Comparison of ENCODE assay signal across 8 cellular contexts in the genomic region with DNA sequence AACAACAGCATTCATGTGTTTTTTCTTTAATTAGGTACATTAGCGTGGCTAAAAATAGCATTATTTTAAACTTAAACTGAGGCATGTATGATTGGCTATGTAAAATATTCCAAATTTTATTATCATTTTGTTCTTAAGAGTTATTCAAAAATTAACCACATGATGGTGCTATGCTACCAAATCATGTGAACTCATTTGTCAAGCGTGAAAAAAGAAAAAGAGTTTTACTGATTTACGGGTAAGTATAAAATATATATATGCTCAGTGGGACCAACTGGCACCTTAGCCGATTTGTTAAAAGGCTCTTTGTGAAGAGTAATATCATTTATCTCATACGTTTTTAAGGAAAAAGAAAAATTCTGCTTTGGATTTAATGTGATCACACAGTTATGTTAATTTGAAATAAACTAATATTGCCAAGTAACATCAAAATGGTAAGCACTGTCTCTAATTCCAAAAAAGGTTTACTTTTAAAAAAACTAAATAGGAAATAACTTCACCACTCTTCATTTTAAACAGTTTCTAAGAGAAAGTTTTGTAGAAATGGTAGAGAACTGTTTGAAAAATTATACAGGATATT.
A peak's percentile ranks its signal among the peaks of the same experiment; 100 is the strongest.
DNase-seq lines count a peak whose midpoint lies in the region; ATAC-seq and TF ChIP-seq lines count a peak whose summit lies in the region.

No MANE protein-coding gene starts in this region.

- H3K36me3 ChIP-seq in spleen (no peaks in the 10 kb centered on the region), upper lobe of left lung (no peaks in the 10 kb centered on the region)

- no peak overlapping the region for H3K4me3 Mint-ChIP-seq in activated T-helper 17 cell treated with anti-CD3 and anti-CD28 coated beads, Interleukin-2, amount 50 U/mL, for 72 hours

- H3K9me3 ChIP-seq in spleen (no peaks in the 10 kb centered on the region), upper lobe of left lung (no peaks in the 10 kb centered on the region)

- 23 to 35% (median 27%) methylated on average over 5 of the region's 5 CpGs for WGBS in spleen, 5 donors
- WGBS in upper lobe of left lung, 2 donors: 30 to 33% methylated on average over 5 of the region's 5 CpGs

- TF ChIP-seq POLR2A in spleen (IDR thresholded peaks at IDR 0.05) (no peak), upper lobe of left lung (IDR thresholded peaks at IDR 0.05) (no peak)

- no peak overlapping the region for H3K27ac ChIP-seq in dorsolateral prefrontal cortex
- H3K27ac ChIP-seq in spleen: no peak overlapping the region
- H3K27ac ChIP-seq in upper lobe of left lung: no peak overlapping the region

- peak; percentile 51 for DNase-seq in NOMO-1 treated with DMSO at 0.1 percent for 48 hours (lab: John Stamatoyannopoulos, UW; ENCODE audit: unreplicated experiment)
- no peak for DNase-seq in NOMO-1 treated with dmso at 0.1 percent for 144 hours (lab: John Stamatoyannopoulos, UW; ENCODE audit: unreplicated experiment)
- DNase-seq in NCI-H2171 (lab: John Stamatoyannopoulos, UW): peak; percentile 69
- DNase-seq in dorsolateral prefrontal cortex: no peak
- no peak for DNase-seq in spleen
- DNase-seq in upper lobe of left lung: no peak

- H3K4me3 ChIP-seq in dorsolateral prefrontal cortex (peak overlapping the region in 1 of 59 donors; percentile 12), spleen (no peak overlapping the region), upper lobe of left lung (no peak overlapping the region)

- no peaks in the 10 kb centered on the region for H3K27me3 ChIP-seq in dorsolateral prefrontal cortex
- H3K27me3 ChIP-seq in spleen (replicated peaks in 1 of 7): no peaks in the 10 kb centered on the region
- H3K27me3 ChIP-seq in upper lobe of left lung: no peaks in the 10 kb centered on the region

- intact Hi-C loops in dorsolateral prefrontal cortex (cut with DNase I) (loop anchor here in 1 of 2 donors (10.0 kb wide), 1 partner anchor 404 kb away; no protein-coding TSS in a partner anchor), spleen (cut with DNase I; ENCODE audit: low total_unique reads) (no loop called here)

- H3K4me1 ChIP-seq in spleen (no peaks in the 10 kb centered on the region), upper lobe of left lung (no peaks in the 10 kb centered on the region)

- peaks cover 3% of the 10 kb centered on the region for H3K9me3 Mint-ChIP-seq in activated T-helper 17 cell treated with anti-CD3 and anti-CD28 coated beads, Interleukin-2, amount 50 U/mL, for 72 hours

- no peak for TF ChIP-seq EP300 in upper lobe of left lung (IDR thresholded peaks at IDR 0.05)

- H3K36me3 Mint-ChIP-seq in activated T-helper 17 cell treated with anti-CD3 and anti-CD28 coated beads, Interleukin-2, amount 50 U/mL, for 72 hours (ENCODE audit: low read depth): no peaks in the 10 kb centered on the region

- H3K27me3 Mint-ChIP-seq in activated T-helper 17 cell treated with anti-CD3 and anti-CD28 coated beads, Interleukin-2, amount 50 U/mL, for 72 hours: no peaks in the 10 kb centered on the region

- H3K27ac Mint-ChIP-seq in activated T-helper 17 cell treated with anti-CD3 and anti-CD28 coated beads, Interleukin-2, amount 50 U/mL, for 72 hours: no peak overlapping the region

- ATAC-seq in HG03196 (IDR thresholded peaks at IDR 0.05; ENCODE audit: unreplicated experiment) (no peak), upper lobe of left lung (ENCODE audit: low FRiP score in 2 of 2) (no peak)
- no peak for ATAC-seq in activated T-helper 17 cell treated with anti-CD3 and anti-CD28 coated beads, Interleukin-2, amount 50 U/mL, for 72 hours (replicated peaks)

- H3K4me1 Mint-ChIP-seq in activated T-helper 17 cell treated with anti-CD3 and anti-CD28 coated beads, Interleukin-2, amount 50 U/mL, for 72 hours: no peaks in the 10 kb centered on the region

- TF ChIP-seq CTCF in dorsolateral prefrontal cortex (IDR thresholded peaks at IDR 0.05 in 54 of 56, conservative IDR thresholded peaks at IDR 0.05 in 2 of 56; ENCODE audit: low read depth in 1 of 56, partially characterized antibody in 56 of 56) (peak in 55 of 56 donors; percentile 28 to 76 (median 60)), spleen (IDR thresholded peaks at IDR 0.05 in 8 of 11, conservative IDR thresholded peaks at IDR 0.05 in 3 of 11) (peak in 6 of 11 experiments; percentile 20 to 40 (median 28)), upper lobe of left lung (IDR thresholded peaks at IDR 0.05) (peak in 2 of 6 experiments; percentile 27 to 33)

Comparison
In these comparisons a context has a peak if more than half of its experiments do, and no peak if none do; other contexts are left out.
1. DNase-seq: peak in NOMO-1 treated with DMSO at 0.1 percent for 48 hours (single experiment) and NCI-H2171 (single experiment); none in NOMO-1 treated with dmso at 0.1 percent for 144 hours (single experiment), dorsolateral prefrontal cortex (0 of 10), spleen (single experiment) and upper lobe of left lung (0 of 2).